Comparison of ENCODE assay signal across 22 cellular contexts in genomic region chr4:22192302-22192645, GRCh38.
DNase-seq lines count a peak whose midpoint lies in the region; ATAC-seq and TF ChIP-seq lines count a peak whose summit lies in the region.
"Had no signal": no experiment of that assay in that cellular context is flagged by ENCODE, and none has a peak within 500 bp of the region (broad histone marks: within the 10 kb centered on the region; RNA-seq: fewer than 3 reads in every experiment).

No MANE protein-coding gene starts in this region.

- H3K36me3 ChIP-seq in BLaER1 (no peaks in the 10 kb centered on the region), HUES64 (ENCODE audit: insufficient read depth, low read length) (no peaks in the 10 kb centered on the region), iPS-20b (ENCODE audit: insufficient read depth, low read depth, low read length) (no peaks in the 10 kb centered on the region), trophoblast cell (ENCODE audit: control insufficient read depth in 1 of 2, insufficient read depth in 2 of 2, low read length in 2 of 2) (no peaks in the 10 kb centered on the region)
- H3K36me3 ChIP-seq: MG63 had no signal

- H3K27ac Mint-ChIP-seq in nephron = peak overlapping the region; percentile 1 to 51 (median 8)
- H3K27ac Mint-ChIP-seq in type B pancreatic cell = no peak overlapping the region
- no peak overlapping the region for H3K27ac Mint-ChIP-seq in nephron progenitor cell
- H3K27ac Mint-ChIP-seq: B cell; CD4-positive, CD25-positive, alpha-beta regulatory T cell had no signal

- H3K4me3 Mint-ChIP-seq in nephron (no peak overlapping the region), type B pancreatic cell (no peak overlapping the region), nephron progenitor cell (no peak overlapping the region)
- H3K4me3 Mint-ChIP-seq: B cell; CD4-positive, CD25-positive, alpha-beta regulatory T cell had no signal

- no peak overlapping the region for H2BK5ac ChIP-seq in trophoblast cell (ENCODE audit: low read depth, low read length, poor library complexity)

- H3K4me1 ChIP-seq in BLaER1 = peaks cover 10% of the 10 kb centered on the region
- H3K4me1 ChIP-seq in HUES64 (ENCODE audit: insufficient read depth, low read length) = peaks cover 29% of the 10 kb centered on the region
- H3K4me1 ChIP-seq in iPS-20b (ENCODE audit: insufficient read depth, low read length) = peaks cover 25% of the 10 kb centered on the region
- peaks cover 0 to 3% of the 10 kb centered on the region in 2 experiments for H3K4me1 ChIP-seq in trophoblast cell (ENCODE audit: control insufficient read depth in 1 of 2, insufficient read depth in 2 of 2, low read length in 2 of 2)

- H2BK120ac ChIP-seq in trophoblast cell (ENCODE audit: insufficient read depth, low read length, poor library complexity) = no peak overlapping the region

- H3K36me3 Mint-ChIP-seq in nephron (ENCODE audit: low read depth) = no peaks in the 10 kb centered on the region
- no peaks in the 10 kb centered on the region for H3K36me3 Mint-ChIP-seq in type B pancreatic cell
- H3K36me3 Mint-ChIP-seq in nephron progenitor cell (ENCODE audit: low read depth) = no peaks in the 10 kb centered on the region
- H3K36me3 Mint-ChIP-seq: CD4-positive, CD25-positive, alpha-beta regulatory T cell had no signal

- no peak overlapping the region for H4K12ac ChIP-seq in trophoblast cell (ENCODE audit: low read depth, low read length)

- no peak overlapping the region for H3K14ac ChIP-seq in trophoblast cell (ENCODE audit: low read length)

- 16% methylated on average over 3 of the region's 3 CpGs for WGBS in HUES64
- no CpG with 5 or more reads among the region's 3 CpGs for WGBS in trophoblast cell (ENCODE audit: extremely low coverage, insufficient coverage, insufficient read length)

- DNase-seq in trophoblast cell (no peak), type B pancreatic cell (ENCODE audit: extremely low spot score, unreplicated experiment) (no peak), nephron progenitor cell (no peak)
- DNase-seq: CD4-positive, CD25-positive, alpha-beta regulatory T cell; DMS 273 treated with DMSO at 0.1 percent for 48 hours; DMS79 treated with DMSO at 0.1 percent for 48 hours; MG63; NCI-H1930; NCI-H226; NCI-H510A treated with DMSO at 0.1 percent for 48 hours; NCI-H774; NK-92 treated with Interleukin-12 subunit alpha and Interleukin-12 subunit beta, amount 100 ng/mL, for 24 hours; SIG-M5 had no signal

- no peaks in the 10 kb centered on the region for H3K27me3 Mint-ChIP-seq in nephron (ENCODE audit: low read depth)
- H3K27me3 Mint-ChIP-seq in type B pancreatic cell = no peaks in the 10 kb centered on the region
- peaks cover 4% of the 10 kb centered on the region for H3K27me3 Mint-ChIP-seq in nephron progenitor cell (ENCODE audit: low read depth, poor library complexity)
- H3K27me3 Mint-ChIP-seq: B cell; CD4-positive, CD25-positive, alpha-beta regulatory T cell had no signal

- no peak for TF ChIP-seq CTCF in nephron (IDR thresholded peaks at IDR 0.05; ENCODE audit: unreplicated experiment in 3 of 3)
- no peak for TF ChIP-seq CTCF in type B pancreatic cell (conservative IDR thresholded peaks at IDR 0.05)
- TF ChIP-seq CTCF in nephron progenitor cell (IDR thresholded peaks at IDR 0.05) = no peak

- no peaks in the 10 kb centered on the region for H3K79me1 ChIP-seq in trophoblast cell (ENCODE audit: low read length)

- H2AFZ ChIP-seq in trophoblast cell (ENCODE audit: insufficient read depth, low read length, poor library complexity) = no peak overlapping the region

- no peak for ATAC-seq in HG03378 (IDR thresholded peaks at IDR 0.05; ENCODE audit: unreplicated experiment)
- ATAC-seq: GM12878, HepG2, K562 had no signal

- H3K27ac ChIP-seq in BLaER1 (no peak overlapping the region), HUES64 (ENCODE audit: low read depth, low read length) (peak overlapping the region; percentile 33), iPS-20b (ENCODE audit: low read length) (no peak overlapping the region), trophoblast cell (ENCODE audit: low read depth, low read length) (no peak overlapping the region)

- no peak overlapping the region for H3K4ac ChIP-seq in trophoblast cell (ENCODE audit: low read depth, low read length)

- no peak overlapping the region for H2AK5ac ChIP-seq in trophoblast cell (ENCODE audit: low read length)

- no peak overlapping the region for H3K9ac ChIP-seq in BLaER1
- H3K9ac ChIP-seq in HUES64 (ENCODE audit: low read depth, low read length) = no peak overlapping the region
- peak overlapping the region; percentile 7; the same call in 1 of the 2 replicates for H3K9ac ChIP-seq in iPS-20b (ENCODE audit: low read depth, low read length)
- no peak overlapping the region for H3K9ac ChIP-seq in trophoblast cell (ENCODE audit: low read length)

- no peak overlapping the region for H4K91ac ChIP-seq in trophoblast cell (ENCODE audit: low read depth, low read length)

- H3K27me3 ChIP-seq in BLaER1 (no peaks in the 10 kb centered on the region), HUES64 (ENCODE audit: insufficient read depth, low read length) (no peaks in the 10 kb centered on the region), iPS-20b (ENCODE audit: insufficient read depth, low read length) (no peaks in the 10 kb centered on the region), trophoblast cell (ENCODE audit: insufficient read depth, low read length) (no peaks in the 10 kb centered on the region)
- H3K27me3 ChIP-seq: MG63 had no signal

- H3K23ac ChIP-seq in trophoblast cell (ENCODE audit: low read length) = no peak overlapping the region

- H3K4me1 Mint-ChIP-seq in nephron = peaks cover 5% of the 10 kb centered on the region
- H3K4me1 Mint-ChIP-seq in type B pancreatic cell (ENCODE audit: unreplicated experiment) = peaks cover 6% of the 10 kb centered on the region
- H3K4me1 Mint-ChIP-seq in nephron progenitor cell = peaks cover 6% of the 10 kb centered on the region
- H3K4me1 Mint-ChIP-seq: B cell; CD4-positive, CD25-positive, alpha-beta regulatory T cell had no signal

- H3K9me3 ChIP-seq in BLaER1 (no peaks in the 10 kb centered on the region; the same call in 1 of the 2 replicates), HUES64 (ENCODE audit: insufficient read depth, low read depth, low read length) (no peaks in the 10 kb centered on the region), iPS-20b (ENCODE audit: insufficient read depth, low read depth, low read length) (no peaks in the 10 kb centered on the region; the same call in 1 of the 2 replicates), trophoblast cell (ENCODE audit: insufficient read depth, low read depth, low read length) (no peaks in the 10 kb centered on the region)
- H3K9me3 ChIP-seq: MG63 had no signal

- H3K9me3 Mint-ChIP-seq in nephron (no peaks in the 10 kb centered on the region), type B pancreatic cell (no peaks in the 10 kb centered on the region), nephron progenitor cell (no peaks in the 10 kb centered on the region)

- H4K20me1 ChIP-seq in BLaER1 = no peaks in the 10 kb centered on the region

- H3K18ac ChIP-seq in trophoblast cell (ENCODE audit: low read length) = no peak overlapping the region

- no peaks in the 10 kb centered on the region for H3K79me2 ChIP-seq in trophoblast cell (ENCODE audit: control insufficient read depth, insufficient read depth, low read length, poor library complexity)

- H3K4me3 ChIP-seq in BLaER1 = no peak overlapping the region
- no peak overlapping the region for H3K4me3 ChIP-seq in HUES64 (ENCODE audit: low read length)
- peak overlapping the region; percentile 15; the same call in 1 of the 2 replicates for H3K4me3 ChIP-seq in iPS-20b (ENCODE audit: low read length)
- no peak overlapping the region for H3K4me3 ChIP-seq in trophoblast cell (ENCODE audit: low read depth, low read length)
- H3K4me3 ChIP-seq: GM12878, K562, MG63 had no signal

- no peak overlapping the region for H4K8ac ChIP-seq in trophoblast cell (ENCODE audit: low read depth, low read length)

- H3K4me2 ChIP-seq in BLaER1 = peak overlapping the region; percentile 51
- H3K4me2 ChIP-seq in trophoblast cell (ENCODE audit: low read length) = no peak overlapping the region

- H2BK12ac ChIP-seq in trophoblast cell (ENCODE audit: low read length) = no peak overlapping the region

Comparison
In these comparisons a context has a peak if more than half of its experiments do, and no peak if none do; other contexts are left out.
1. H3K27ac Mint-ChIP-seq: peak in nephron (3 of 3); none in type B pancreatic cell (single experiment) and nephron progenitor cell (single experiment).